ENCODE assay signal across 8 cellular contexts in genomic region chr5:139745800-139746690, GRCh38. TPM values are rescaled to one million over a fixed set of nuclear protein-coding genes. Genes with fewer than 3 reads are reported as not detected.
DNase-seq lines count a peak whose midpoint lies in the region; ATAC-seq, FAIRE-seq and TF ChIP-seq lines count a peak whose summit lies in the region.

No MANE protein-coding gene starts in this region.

- peak overlapping the region in 9 of 11 experiments; percentile 28 to 88 (median 72); a peak in 18 of 22 replicates for H3K27ac ChIP-seq in BLaER1 treated with 17β-estradiol and CSF1 and Interleukin-3, amounts not matched to agents 10 nM and 100 nM
- H3K27ac ChIP-seq in duodenal mucosa (ENCODE audit: low read depth, low read length) (no peak overlapping the region), HepG2 (ENCODE audit: extremely low read length, insufficient read depth, low read length) (peak overlapping the region; percentile 14)

- DNase-seq in NCI-H1694 treated with DMSO at 0.1 percent for 48 hours (lab: John Stamatoyannopoulos, UW) (peak; percentile 69), HepG2 (ENCODE audit: low spot score) (peak; percentile 85)
- peak; percentile 24 for DNase-seq in activated CD4-positive, alpha-beta T cell treated with anti-CD3 and anti-CD28 coated beads, Interleukin-2, amount 10 ng/mL, durations not matched to agents 7 days and 5 days
- peak; percentile 50 for DNase-seq in stimulated activated CD8-positive, alpha-beta memory T cell treated with anti-CD3 and anti-CD28 coated beads, Interleukin-12 subunit alpha, Interleukin-12 subunit beta, amount 100 ng/mL, for 4 hours (ENCODE audit: low read depth)

- peaks cover 19% of the 10 kb centered on the region for H3K4me1 Mint-ChIP-seq in activated CD4-positive, alpha-beta T cell treated with anti-CD3 and anti-CD28 coated beads, Interleukin-2, amount 10 ng/mL, durations not matched to agents 7 days and 5 days

- POLR2A ChIA-PET in activated CD4-positive, alpha-beta T cell treated with anti-CD3 and anti-CD28 coated beads, Interleukin-2, amount 10 ng/mL, durations not matched to agents 7 days and 5 days (lab: Charles Lee), result no interaction called here
- POLR2A ChIA-PET in HepG2 (lab: Yijun Ruan, JAX), result interaction anchor here (1.0 to 9.5 kb wide), 10 partner anchors 12 to 110 kb away, joined by 3 to 132 read pairs (median 4); partner anchors contain the start of gene CXXC5

- H4K20me1 ChIP-seq in BLaER1 treated with 17β-estradiol and CSF1 and Interleukin-3, amounts not matched to agents 10 nM and 100 nM, result peaks cover 0 to 59% (median 0%) of the 10 kb centered on the region in 11 experiments; a peak in 3 of 22 replicates
- H4K20me1 ChIP-seq in HepG2 (ENCODE audit: insufficient read depth, low read length), result no peaks in the 10 kb centered on the region

- no peak for TF ChIP-seq EP300 in HepG2 (IDR thresholded peaks at IDR 0.05; ENCODE audit: low read depth in 2 of 2, low read length in 2 of 2)
- no peak for TF ChIP-seq EP300 in HepG2 (CRISPR knock-in tag; IDR thresholded peaks at IDR 0.05; ENCODE audit: borderline replicate concordance)

- in situ Hi-C loops in HepG2 (cut with HindIII; ENCODE audit: extremely low pct_ligation_motif_present, low pct_unique_long_range_greater_than_20kb), result no loop called here

- peaks cover 0 to 53% (median 3%) of the 10 kb centered on the region in 11 experiments; a peak in 11 of 22 replicates for H3K27me3 ChIP-seq in BLaER1 treated with 17β-estradiol and CSF1 and Interleukin-3, amounts not matched to agents 10 nM and 100 nM
- H3K27me3 ChIP-seq in duodenal mucosa (ENCODE audit: control insufficient read depth in 1 of 2, insufficient read depth in 2 of 2, low read length in 2 of 2) (peaks cover 24 to 43% of the 10 kb centered on the region in 2 donors), HepG2 (ENCODE audit: control insufficient read depth in 1 of 2, insufficient read depth in 2 of 2, low read length in 2 of 2) (peaks cover 0 to 14% of the 10 kb centered on the region in 2 experiments; a peak in 2 of 5 replicates)

- peak overlapping the region in 10 of 11 experiments; percentile 55 to 80 (median 70); a peak in 19 of 22 replicates for H3K9ac ChIP-seq in BLaER1 treated with 17β-estradiol and CSF1 and Interleukin-3, amounts not matched to agents 10 nM and 100 nM
- no peak overlapping the region for H3K9ac ChIP-seq in duodenal mucosa (ENCODE audit: low read depth in 1 of 2, low read length in 2 of 2)
- no peak overlapping the region for H3K9ac ChIP-seq in HepG2 (ENCODE audit: insufficient read depth, low read depth, low read length)

- no peak for TF ChIP-seq RAD21 in HepG2 (CRISPR knock-in tag; IDR thresholded peaks at IDR 0.05)

- 0% methylated on average over 8 of the region's 44 CpGs for WGBS in HepG2 (ENCODE audit: low lambda C conversion rate)

- no peaks in the 10 kb centered on the region for H3K9me3 Mint-ChIP-seq in activated CD4-positive, alpha-beta T cell treated with anti-CD3 and anti-CD28 coated beads, Interleukin-2, amount 10 ng/mL, durations not matched to agents 7 days and 5 days

- peak overlapping the region; percentile 58 for H2AFZ ChIP-seq in HepG2 (ENCODE audit: low read length)

- peak overlapping the region; percentile 94 to 100 (median 97) for H3K4me2 ChIP-seq in BLaER1 treated with 17β-estradiol and CSF1 and Interleukin-3, amounts not matched to agents 10 nM and 100 nM
- peak overlapping the region; percentile 99 for H3K4me2 ChIP-seq in HepG2 (ENCODE audit: low read depth, low read length)

- H3K36me3 Mint-ChIP-seq in activated CD4-positive, alpha-beta T cell treated with anti-CD3 and anti-CD28 coated beads, Interleukin-2, amount 10 ng/mL, durations not matched to agents 7 days and 5 days (ENCODE audit: low read depth), result peaks cover 2% of the 10 kb centered on the region

- BruUV-seq in HepG2 (replicated peaks; lab: Mats Ljungman, UMichigan), result no TSS peak

- FAIRE-seq in HepG2 (lab: Jason Lieb, UNC), result peak; percentile 90

- H3K9me3 ChIP-seq in BLaER1 treated with 17β-estradiol and CSF1 and Interleukin-3, amounts not matched to agents 10 nM and 100 nM (replicated peaks in 1 of 11), result no peaks in the 10 kb centered on the region
- H3K9me3 ChIP-seq in duodenal mucosa (ENCODE audit: control insufficient read depth in 1 of 2, low read length in 2 of 2) (no peaks in the 10 kb centered on the region), HepG2 (ENCODE audit: low read length) (no peaks in the 10 kb centered on the region)

- ATAC-seq in GM21423 (IDR thresholded peaks at IDR 0.05; ENCODE audit: unreplicated experiment) (peak; percentile 31), HepG2 (peak; percentile 77), GM18520 (IDR thresholded peaks at IDR 0.05; ENCODE audit: unreplicated experiment) (no peak)

- TF ChIP-seq POLR2A in HepG2 (IDR thresholded peaks at IDR 0.05; ENCODE audit: insufficient read depth in 1 of 2, low read depth in 2 of 2, low read length in 2 of 2), result no peak

- peaks cover 48% of the 10 kb centered on the region for H3K27me3 Mint-ChIP-seq in activated CD4-positive, alpha-beta T cell treated with anti-CD3 and anti-CD28 coated beads, Interleukin-2, amount 10 ng/mL, durations not matched to agents 7 days and 5 days

- intact Hi-C loops in HepG2 (cut with micrococcal nuclease; ENCODE audit: unreplicated experiment), result loop anchor here (5.0 to 10.0 kb wide), 3 partner anchors 39 to 311 kb away; partner anchors contain the start of gene DNAJC18

- H3K4me3 ChIP-seq in BLaER1 treated with 17β-estradiol and CSF1 and Interleukin-3, amounts not matched to agents 10 nM and 100 nM, result peak overlapping the region; percentile 42 to 71 (median 58); a peak in 19 of 20 replicates
- H3K4me3 ChIP-seq in duodenal mucosa (ENCODE audit: low read depth in 1 of 2, low read length in 2 of 2) (peak overlapping the region; percentile 60 to 65), HepG2 (replicated peaks in 1 of 3; ENCODE audit: insufficient read depth in 1 of 3, low read depth in 2 of 3, low read length in 3 of 3) (peak overlapping the region; percentile 49 to 73 (median 55); a peak in 5 of 6 replicates)

- no peak overlapping the region for H3K27ac Mint-ChIP-seq in activated CD4-positive, alpha-beta T cell treated with anti-CD3 and anti-CD28 coated beads, Interleukin-2, amount 10 ng/mL, durations not matched to agents 7 days and 5 days

- no peaks in the 10 kb centered on the region for H3K79me2 ChIP-seq in HepG2 (ENCODE audit: insufficient read depth, low read length)

- CTCF ChIA-PET in activated CD4-positive, alpha-beta T cell treated with anti-CD3 and anti-CD28 coated beads, Interleukin-2, amount 10 ng/mL, durations not matched to agents 7 days and 5 days (lab: Charles Lee), result interaction anchor here (1.0 to 2.0 kb wide), 4 partner anchors 16 to 324 kb away, joined by 3 to 6 read pairs (median 3); no protein-coding TSS in a partner anchor
- CTCF ChIA-PET in HepG2 (lab: Yijun Ruan, JAX; ENCODE audit: low intra/inter-chr PET ratio, low total read pairs), result no interaction called here

- peaks cover 60 to 100% (median 98%) of the 10 kb centered on the region in 10 experiments for H3K4me1 ChIP-seq in BLaER1 treated with 17β-estradiol and CSF1 and Interleukin-3, amounts not matched to agents 10 nM and 100 nM
- H3K4me1 ChIP-seq in duodenal mucosa (ENCODE audit: control insufficient read depth in 1 of 2, insufficient read depth in 2 of 2, low read length in 2 of 2) (peaks cover 22 to 28% of the 10 kb centered on the region in 2 donors), HepG2 (ENCODE audit: insufficient read depth, low read length) (peaks cover 88% of the 10 kb centered on the region)

- H3K4me3 Mint-ChIP-seq in activated CD4-positive, alpha-beta T cell treated with anti-CD3 and anti-CD28 coated beads, Interleukin-2, amount 10 ng/mL, durations not matched to agents 7 days and 5 days, result peak overlapping the region; percentile 21

- H3K36me3 ChIP-seq in BLaER1 treated with 17β-estradiol and CSF1 and Interleukin-3, amounts not matched to agents 10 nM and 100 nM, result no peaks in the 10 kb centered on the region
- H3K36me3 ChIP-seq in duodenal mucosa (ENCODE audit: control insufficient read depth in 1 of 2, insufficient read depth in 2 of 2, low read length in 2 of 2), result no peaks in the 10 kb centered on the region
- H3K36me3 ChIP-seq in HepG2 (replicated peaks in 1 of 2; ENCODE audit: control insufficient read depth in 1 of 2, insufficient read depth in 2 of 2, low read length in 2 of 2), result no peaks in the 10 kb centered on the region

- no peak for TF ChIP-seq CTCF in HepG2 (CRISPR knock-in tag; IDR thresholded peaks at IDR 0.05)

TF ChIP-seq in HepG2, 621 proteins besides CTCF, POLR2A, EP300 and RAD21 (continues in another document):
- TF ChIP-seq CBX5 (CRISPR knock-in tag; IDR thresholded peaks at IDR 0.05; ENCODE audit: borderline replicate concordance), result 0 out of 2 replicates have a peak, but pooled peaks have one; percentile 20

RNA-seq across cellular contexts. Expression of gene PSD2, which starts 49.6 kb away (rescaled TPM):
- not detected for total RNA-seq in activated CD4-positive, alpha-beta T cell treated with anti-CD3 and anti-CD28 coated beads, Interleukin-2, amount 10 ng/mL, durations not matched to agents 7 days and 5 days
- total RNA-seq in HepG2 (2016; rRNA removed; fragmentation: Illumina TruSeq; extraction: Trizol), result not detected in 2 replicates
- not detected in 2 replicates for total RNA-seq in HepG2 (2016; cell fraction: cytosol; rRNA removed; fragmentation: Illumina TruSeq; extraction: Trizol; ENCODE audit: low read depth)
- total RNA-seq in HepG2 (2016; cell fraction: insoluble cytoplasmic fraction; rRNA removed; fragmentation: Illumina TruSeq; extraction: Trizol), result not detected in 2 replicates
- total RNA-seq in HepG2 (2016; cell fraction: membrane; rRNA removed; fragmentation: Illumina TruSeq; extraction: Trizol), result not detected in 2 replicates
- total RNA-seq in HepG2 (2016; cell fraction: nucleus; rRNA removed; fragmentation: Illumina TruSeq; extraction: Trizol), result 0.09 TPM in 1 of 2 replicates, not detected in the other
- 0.07 and 0.13 TPM in 2 replicates for polyA plus RNA-seq in HepG2 (2011; rRNA removed)
- 0.04 and 0.06 TPM in 2 replicates for polyA plus RNA-seq in HepG2 (2011; cell fraction: cytosol; rRNA removed)
- 0.16 and 0.32 TPM in 2 replicates for polyA plus RNA-seq in HepG2 (2011; cell fraction: nucleus; rRNA removed)
- polyA plus RNA-seq in HepG2 (2012), result 0.07 and 0.13 TPM in 2 replicates
- not detected in 2 replicates for polyA plus RNA-seq in HepG2 (2016; cell fraction: cytosol; fragmentation: Illumina TruSeq; extraction: Trizol; ENCODE audit: low read depth)
- polyA plus RNA-seq in HepG2 (2016; cell fraction: insoluble cytoplasmic fraction; fragmentation: Illumina TruSeq; extraction: Trizol; ENCODE audit: low read depth), result not detected in 2 replicates
- polyA plus RNA-seq in HepG2 (2016; cell fraction: membrane; fragmentation: Illumina TruSeq; extraction: Trizol; ENCODE audit: low read depth), result not detected in 2 replicates
- polyA plus RNA-seq in HepG2 (2016; cell fraction: nucleus; fragmentation: Illumina TruSeq; extraction: Trizol; ENCODE audit: insufficient read depth, low read depth), result 0.10 TPM in 1 of 2 replicates, not detected in the other
- 0.10 TPM in 1 of 2 replicates, not detected in the other for polyA minus RNA-seq in HepG2 (2011; rRNA and poly(A)+ RNA removed; ENCODE audit: low replicate concordance)
- polyA minus RNA-seq in HepG2 (2011; cell fraction: cytosol; rRNA and poly(A)+ RNA removed), result not detected in 2 replicates
- 0.12 TPM in 1 of 2 replicates, not detected in the other for polyA minus RNA-seq in HepG2 (2011; cell fraction: nucleus; rRNA and poly(A)+ RNA removed)

Comparison
In these comparisons a context has a peak if more than half of its experiments do, and no peak if none do; other contexts are left out.
1. H3K9ac ChIP-seq: peak in BLaER1 treated with 17β-estradiol and CSF1 and Interleukin-3, amounts not matched to agents 10 nM and 100 nM (10 of 11); none in duodenal mucosa (0 of 2) and HepG2 (single experiment).
2. DNase-seq: peak in every context shown above with its lines; median percentile 85 in HepG2; 69 in NCI-H1694 treated with DMSO at 0.1 percent for 48 hours; 50 in stimulated activated CD8-positive, alpha-beta memory T cell treated with anti-CD3 and anti-CD28 coated beads, Interleukin-12 subunit alpha, Interleukin-12 subunit beta, amount 100 ng/mL, for 4 hours; 24 in activated CD4-positive, alpha-beta T cell treated with anti-CD3 and anti-CD28 coated beads, Interleukin-2, amount 10 ng/mL, durations not matched to agents 7 days and 5 days.
3. Peak in every context shown above with its lines, with median percentiles within 50 percentile points of each other: H3K4me3 ChIP-seq.